8 cellular contexts compared by ENCODE assay signal in genomic region chr19:19202707-19203011, GRCh38. TPM values are rescaled to one million over a fixed set of nuclear protein-coding genes. Genes with fewer than 3 reads are reported as not detected.
A peak's percentile ranks its signal among the peaks of the same experiment; 100 is the strongest.
DNase-seq lines count a peak whose midpoint lies in the region; ATAC-seq and TF ChIP-seq lines count a peak whose summit lies in the region.

No MANE protein-coding gene starts in this region.

- peaks cover 10% of the 10 kb centered on the region for H3K9me3 Mint-ChIP-seq in T-helper 1 cell treated with Interleukin-12 subunit alpha and Interleukin-12 subunit beta and Interleukin-4 antibody, amounts not matched to agents 30 μg/mL and 1 μg/mL, for 36 hours
- peaks cover 5% of the 10 kb centered on the region for H3K9me3 Mint-ChIP-seq in glutamatergic neuron (ENCODE audit: unreplicated experiment)

- H3K27ac Mint-ChIP-seq in T-helper 1 cell treated with Interleukin-12 subunit alpha and Interleukin-12 subunit beta and Interleukin-4 antibody, amounts not matched to agents 30 μg/mL and 1 μg/mL, for 36 hours = peak overlapping the region; percentile 83
- H3K27ac Mint-ChIP-seq in glutamatergic neuron (ENCODE audit: unreplicated experiment) = no peak overlapping the region

- peaks cover 20% of the 10 kb centered on the region for H3K4me1 Mint-ChIP-seq in T-helper 1 cell treated with Interleukin-12 subunit alpha and Interleukin-12 subunit beta and Interleukin-4 antibody, amounts not matched to agents 30 μg/mL and 1 μg/mL, for 36 hours (ENCODE audit: low read depth)
- H3K4me1 Mint-ChIP-seq in glutamatergic neuron (ENCODE audit: low read depth, unreplicated experiment) = peaks cover 12% of the 10 kb centered on the region

- H3K4me1 ChIP-seq in smooth muscle cell (ENCODE audit: low read depth) = peaks cover 7% of the 10 kb centered on the region

- TF ChIP-seq CTCF in SU-DHL-6 (IDR thresholded peaks at IDR 0.05; ENCODE audit: insufficient read depth, low read length, poor library complexity, severe bottlenecking) (no peak), glutamatergic neuron (IDR thresholded peaks at IDR 0.05; ENCODE audit: partially characterized antibody, unreplicated experiment) (no peak), smooth muscle cell (IDR thresholded peaks at IDR 0.05; ENCODE audit: borderline replicate concordance, insufficient read depth, poor library complexity, severe bottlenecking) (no peak)

- ATAC-seq in HG03565 (IDR thresholded peaks at IDR 0.05; ENCODE audit: unreplicated experiment) = no peak
- ATAC-seq in GM19463 (IDR thresholded peaks at IDR 0.05; ENCODE audit: unreplicated experiment) = no peak

- H3K27me3 ChIP-seq in SU-DHL-6 (ENCODE audit: low read length) (no peaks in the 10 kb centered on the region), smooth muscle cell (ENCODE audit: low read depth) (no peaks in the 10 kb centered on the region)

- DNase-seq in T-helper 1 cell (no peak), glutamatergic neuron (no peak), smooth muscle cell (lab: John Stamatoyannopoulos, UW; ENCODE audit: unreplicated experiment) (no peak), EL (no peak)

- H4K20me1 ChIP-seq in SU-DHL-6 (ENCODE audit: low read depth, low read length) = no peaks in the 10 kb centered on the region
- H4K20me1 ChIP-seq in smooth muscle cell (ENCODE audit: low read depth) = no peaks in the 10 kb centered on the region

- H3F3A ChIP-seq in SU-DHL-6 (ENCODE audit: insufficient read depth) (no peaks in the 10 kb centered on the region), smooth muscle cell (ENCODE audit: low read depth) (no peaks in the 10 kb centered on the region)

- no peaks in the 10 kb centered on the region for H3K27me3 Mint-ChIP-seq in T-helper 1 cell treated with Interleukin-12 subunit alpha and Interleukin-12 subunit beta and Interleukin-4 antibody, amounts not matched to agents 30 μg/mL and 1 μg/mL, for 36 hours (ENCODE audit: low read depth)
- peaks cover 16% of the 10 kb centered on the region for H3K27me3 Mint-ChIP-seq in glutamatergic neuron (ENCODE audit: unreplicated experiment)

- peak overlapping the region; percentile 89 for H3K4me3 Mint-ChIP-seq in T-helper 1 cell treated with Interleukin-12 subunit alpha and Interleukin-12 subunit beta and Interleukin-4 antibody, amounts not matched to agents 30 μg/mL and 1 μg/mL, for 36 hours
- peak overlapping the region; percentile 84 for H3K4me3 Mint-ChIP-seq in glutamatergic neuron (ENCODE audit: unreplicated experiment)

- 22% methylated on average over 11 of the region's 11 CpGs for WGBS in smooth muscle cell (ENCODE audit: low lambda C conversion rate)

- H2AFZ ChIP-seq in SU-DHL-6 (ENCODE audit: low read depth, low read length, severe bottlenecking) (no peak overlapping the region), smooth muscle cell (ENCODE audit: low read depth) (peak overlapping the region; percentile 40)

- H3K27ac ChIP-seq in SU-DHL-6 (ENCODE audit: low read depth, low read length) (peak overlapping the region; percentile 46), smooth muscle cell (ENCODE audit: low read depth) (peak overlapping the region; percentile 43)

- peak overlapping the region; percentile 83 for H3K4me3 ChIP-seq in SU-DHL-6 (ENCODE audit: insufficient read depth, low read length, poor library complexity, severe bottlenecking)
- peak overlapping the region; percentile 76 for H3K4me3 ChIP-seq in smooth muscle cell

- no peaks in the 10 kb centered on the region for H3K9me2 ChIP-seq in SU-DHL-6 (replicated peaks; ENCODE audit: insufficient read depth, low read length)

- H3K9me3 ChIP-seq in SU-DHL-6 (ENCODE audit: insufficient read depth, low read length) = no peaks in the 10 kb centered on the region
- H3K9me3 ChIP-seq in smooth muscle cell (replicated peaks; ENCODE audit: low read depth) = no peaks in the 10 kb centered on the region

- H3K9ac ChIP-seq in SU-DHL-6 (ENCODE audit: low read length) (peak overlapping the region; percentile 74), smooth muscle cell (ENCODE audit: low read depth) (peak overlapping the region; percentile 53)

- H3K79me2 ChIP-seq in SU-DHL-6 (ENCODE audit: insufficient read depth, low read length) (peaks cover 12% of the 10 kb centered on the region), smooth muscle cell (ENCODE audit: low read depth) (no peaks in the 10 kb centered on the region)

- H3K4me2 ChIP-seq in SU-DHL-6 (ENCODE audit: low read depth, low read length, poor library complexity, severe bottlenecking) (peak overlapping the region; percentile 80), smooth muscle cell (peak overlapping the region; percentile 93)

- H3K36me3 Mint-ChIP-seq in T-helper 1 cell treated with Interleukin-12 subunit alpha and Interleukin-12 subunit beta and Interleukin-4 antibody, amounts not matched to agents 30 μg/mL and 1 μg/mL, for 36 hours (ENCODE audit: low read depth) = peaks cover 19% of the 10 kb centered on the region
- no peaks in the 10 kb centered on the region for H3K36me3 Mint-ChIP-seq in glutamatergic neuron (ENCODE audit: unreplicated experiment)

- H3K36me3 ChIP-seq in SU-DHL-6 (ENCODE audit: low read length) = no peaks in the 10 kb centered on the region
- H3K36me3 ChIP-seq in smooth muscle cell (ENCODE audit: low read depth) = no peaks in the 10 kb centered on the region

RNA-seq across cellular contexts. Expression of gene NR2C2AP, which starts 0.6 kb away (rescaled TPM):
- 5.5 TPM for total RNA-seq in glutamatergic neuron (ENCODE audit: unreplicated experiment)
- 3.2 and 6.9 TPM in 2 replicates for total RNA-seq in smooth muscle cell
- polyA plus RNA-seq in smooth muscle cell = 10.5 and 14.5 TPM in 2 replicates

RNA-seq across cellular contexts. Expression of gene NCAN, which starts 9.1 kb away (rescaled TPM):
- total RNA-seq in glutamatergic neuron (ENCODE audit: unreplicated experiment) (186 TPM), smooth muscle cell (0.09 TPM in 1 of 2 replicates, not detected in the other)
- polyA plus RNA-seq in smooth muscle cell = not detected in 2 replicates

RNA-seq across cellular contexts. Expression of gene RFXANK, which starts 10.6 kb away (rescaled TPM):
- total RNA-seq in glutamatergic neuron (ENCODE audit: unreplicated experiment) = 73.5 TPM
- 47.5 and 59.6 TPM in 2 replicates for total RNA-seq in smooth muscle cell
- 93.5 and 94.8 TPM in 2 replicates for polyA plus RNA-seq in smooth muscle cell

RNA-seq across cellular contexts. Expression of gene BORCS8, which starts 10.7 kb away (rescaled TPM):
- total RNA-seq in glutamatergic neuron (ENCODE audit: unreplicated experiment) (20.5 TPM), smooth muscle cell (6.6 and 10.0 TPM in 2 replicates)
- polyA plus RNA-seq in smooth muscle cell = 15.7 and 25.9 TPM in 2 replicates

RNA-seq across cellular contexts. Expression of gene MEF2B, which starts 32.6 kb away (rescaled TPM):
- total RNA-seq in glutamatergic neuron (ENCODE audit: unreplicated experiment) = 1.7 TPM
- 0.40 TPM in 1 of 2 replicates, not detected in the other for total RNA-seq in smooth muscle cell
- 2.9 and 4.4 TPM in 2 replicates for polyA plus RNA-seq in smooth muscle cell

Comparison
In these comparisons a context has a peak if more than half of its experiments do, and no peak if none do; other contexts are left out.
1. RNA of gene NCAN, which starts 9.1 kb away (total RNA-seq): 186 TPM in glutamatergic neuron (single experiment); 0.09 TPM in smooth muscle cell; every median in the first group is over 100 times any median in the second.